ENCODE assay signal across 1 cellular context in the genomic region with DNA sequence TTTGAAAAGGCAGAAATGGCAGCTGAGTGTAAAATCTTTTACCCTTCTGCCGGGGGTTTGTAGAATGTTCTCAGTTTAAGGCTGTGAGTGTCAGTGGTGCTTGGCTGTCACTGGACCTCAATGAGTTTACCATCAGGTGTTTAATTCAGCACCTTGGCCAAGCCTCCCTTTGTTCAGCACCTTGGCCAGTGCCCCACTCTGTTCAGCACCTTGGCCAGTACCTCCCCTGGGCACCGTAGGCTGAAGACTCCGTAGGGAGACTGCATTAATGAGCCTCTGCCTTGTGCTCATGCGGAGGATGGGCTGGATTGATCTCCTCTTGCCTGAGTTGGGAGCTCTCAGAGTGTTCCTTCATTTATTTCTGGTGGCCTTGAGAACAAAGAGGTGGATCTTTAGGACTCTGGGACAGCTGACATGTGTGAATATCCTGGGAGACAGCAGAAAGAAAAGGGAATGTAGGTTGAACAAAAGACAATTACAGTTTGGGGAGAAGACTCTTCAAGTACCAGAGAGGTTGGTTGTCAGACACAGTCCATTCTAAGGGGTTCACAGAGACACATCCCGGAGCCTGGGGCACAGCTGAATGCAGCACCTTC.
A peak's percentile ranks its signal among the peaks of the same experiment; 100 is the strongest.
TF ChIP-seq lines count a peak whose summit lies in the region.

No MANE protein-coding gene starts in this region.

TF ChIP-seq in K562, 482 proteins besides CTCF, POLR2A, EP300 and RAD21 (continued from another document and continues in another):
- TF ChIP-seq, protein P1, sequence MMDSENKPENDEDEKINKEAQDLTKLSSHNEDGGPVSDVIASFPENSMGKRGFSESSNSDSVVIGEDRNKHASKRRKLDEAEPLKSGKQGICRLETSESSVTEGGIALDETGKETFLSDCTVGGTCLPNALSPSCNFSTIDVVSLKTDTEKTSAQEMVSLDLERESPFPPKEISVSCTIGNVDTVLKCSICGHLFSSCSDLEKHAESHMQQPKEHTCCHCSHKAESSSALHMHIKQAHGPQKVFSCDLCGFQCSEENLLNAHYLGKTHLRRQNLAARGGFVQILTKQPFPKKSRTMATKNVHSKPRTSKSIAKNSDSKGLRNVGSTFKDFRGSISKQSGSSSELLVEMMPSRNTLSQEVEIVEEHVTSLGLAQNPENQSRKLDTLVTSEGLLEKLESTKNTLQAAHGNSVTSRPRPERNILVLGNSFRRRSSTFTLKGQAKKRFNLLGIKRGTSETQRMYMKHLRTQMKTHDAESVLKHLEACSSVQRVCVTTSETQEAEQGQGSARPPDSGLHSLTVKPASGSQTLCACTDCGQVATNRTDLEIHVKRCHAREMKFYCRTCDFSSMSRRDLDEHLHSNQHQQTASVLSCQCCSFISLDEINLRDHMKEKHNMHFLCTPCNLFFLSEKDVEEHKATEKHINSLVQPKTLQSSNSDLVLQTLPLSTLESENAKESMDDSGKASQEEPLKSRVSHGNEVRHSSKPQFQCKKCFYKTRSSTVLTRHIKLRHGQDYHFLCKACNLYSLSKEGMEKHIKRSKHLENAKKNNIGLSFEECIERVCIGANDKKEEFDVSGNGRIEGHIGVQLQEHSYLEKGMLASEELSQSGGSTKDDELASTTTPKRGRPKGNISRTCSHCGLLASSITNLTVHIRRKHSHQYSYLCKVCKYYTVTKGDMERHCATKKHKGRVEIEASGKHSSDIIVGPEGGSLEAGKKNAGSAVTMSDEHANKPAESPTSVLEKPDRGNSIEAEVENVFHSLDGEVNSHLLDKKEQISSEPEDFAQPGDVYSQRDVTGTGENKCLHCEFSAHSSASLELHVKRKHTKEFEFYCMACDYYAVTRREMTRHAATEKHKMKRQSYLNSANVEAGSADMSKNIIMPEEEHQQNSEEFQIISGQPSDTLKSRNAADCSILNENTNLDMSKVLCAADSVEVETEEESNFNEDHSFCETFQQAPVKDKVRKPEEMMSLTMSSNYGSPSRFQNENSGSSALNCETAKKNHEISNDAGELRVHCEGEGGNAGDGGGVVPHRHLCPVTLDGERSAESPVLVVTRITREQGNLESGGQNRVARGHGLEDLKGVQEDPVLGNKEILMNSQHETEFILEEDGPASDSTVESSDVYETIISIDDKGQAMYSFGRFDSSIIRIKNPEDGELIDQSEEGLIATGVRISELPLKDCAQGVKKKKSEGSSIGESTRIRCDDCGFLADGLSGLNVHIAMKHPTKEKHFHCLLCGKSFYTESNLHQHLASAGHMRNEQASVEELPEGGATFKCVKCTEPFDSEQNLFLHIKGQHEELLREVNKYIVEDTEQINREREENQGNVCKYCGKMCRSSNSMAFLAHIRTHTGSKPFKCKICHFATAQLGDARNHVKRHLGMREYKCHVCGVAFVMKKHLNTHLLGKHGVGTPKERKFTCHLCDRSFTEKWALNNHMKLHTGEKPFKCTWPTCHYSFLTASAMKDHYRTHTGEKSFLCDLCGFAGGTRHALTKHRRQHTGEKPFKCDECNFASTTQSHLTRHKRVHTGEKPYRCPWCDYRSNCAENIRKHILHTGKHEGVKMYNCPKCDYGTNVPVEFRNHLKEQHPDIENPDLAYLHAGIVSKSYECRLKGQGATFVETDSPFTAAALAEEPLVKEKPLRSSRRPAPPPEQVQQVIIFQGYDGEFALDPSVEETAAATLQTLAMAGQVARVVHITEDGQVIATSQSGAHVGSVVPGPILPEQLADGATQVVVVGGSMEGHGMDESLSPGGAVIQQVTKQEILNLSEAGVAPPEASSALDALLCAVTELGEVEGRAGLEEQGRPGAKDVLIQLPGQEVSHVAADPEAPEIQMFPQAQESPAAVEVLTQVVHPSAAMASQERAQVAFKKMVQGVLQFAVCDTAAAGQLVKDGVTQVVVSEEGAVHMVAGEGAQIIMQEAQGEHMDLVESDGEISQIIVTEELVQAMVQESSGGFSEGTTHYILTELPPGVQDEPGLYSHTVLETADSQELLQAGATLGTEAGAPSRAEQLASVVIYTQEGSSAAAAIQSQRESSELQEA (IDR thresholded peaks at IDR 0.05; ENCODE audit: low read depth), result no peak
- TF ChIP-seq RBM14 (IDR thresholded peaks at IDR 0.05; ENCODE audit: borderline replicate concordance, insufficient read depth, low read depth, low read length) (no peak), ZNF436 (CRISPR knock-in tag; IDR thresholded peaks at IDR 0.05) (no peak), HDGF (IDR thresholded peaks at IDR 0.05) (no peak), ZNF184 (CRISPR knock-in tag; IDR thresholded peaks at IDR 0.05) (peak; percentile 84; the same call in 1 of the 2 replicates), EZH2 (IDR thresholded peaks at IDR 0.05; ENCODE audit: borderline replicate concordance, low read depth, low read length) (no peak), ELF4 (CRISPR knock-in tag; IDR thresholded peaks at IDR 0.05) (no peak), BRCA1 (IDR thresholded peaks at IDR 0.05) (no peak), BRCA1 (CRISPR knock-in tag; IDR thresholded peaks at IDR 0.05) (peak; percentile 94; the same call in 1 of the 2 replicates), HDAC6 (IDR thresholded peaks at IDR 0.05; ENCODE audit: low read depth, low read length) (no peak), KHSRP (IDR thresholded peaks at IDR 0.05) (no peak), TRIM24 (IDR thresholded peaks at IDR 0.05) (no peak), NFRKB (IDR thresholded peaks at IDR 0.05; ENCODE audit: low read depth) (no peak)
- TF ChIP-seq, protein P2, sequence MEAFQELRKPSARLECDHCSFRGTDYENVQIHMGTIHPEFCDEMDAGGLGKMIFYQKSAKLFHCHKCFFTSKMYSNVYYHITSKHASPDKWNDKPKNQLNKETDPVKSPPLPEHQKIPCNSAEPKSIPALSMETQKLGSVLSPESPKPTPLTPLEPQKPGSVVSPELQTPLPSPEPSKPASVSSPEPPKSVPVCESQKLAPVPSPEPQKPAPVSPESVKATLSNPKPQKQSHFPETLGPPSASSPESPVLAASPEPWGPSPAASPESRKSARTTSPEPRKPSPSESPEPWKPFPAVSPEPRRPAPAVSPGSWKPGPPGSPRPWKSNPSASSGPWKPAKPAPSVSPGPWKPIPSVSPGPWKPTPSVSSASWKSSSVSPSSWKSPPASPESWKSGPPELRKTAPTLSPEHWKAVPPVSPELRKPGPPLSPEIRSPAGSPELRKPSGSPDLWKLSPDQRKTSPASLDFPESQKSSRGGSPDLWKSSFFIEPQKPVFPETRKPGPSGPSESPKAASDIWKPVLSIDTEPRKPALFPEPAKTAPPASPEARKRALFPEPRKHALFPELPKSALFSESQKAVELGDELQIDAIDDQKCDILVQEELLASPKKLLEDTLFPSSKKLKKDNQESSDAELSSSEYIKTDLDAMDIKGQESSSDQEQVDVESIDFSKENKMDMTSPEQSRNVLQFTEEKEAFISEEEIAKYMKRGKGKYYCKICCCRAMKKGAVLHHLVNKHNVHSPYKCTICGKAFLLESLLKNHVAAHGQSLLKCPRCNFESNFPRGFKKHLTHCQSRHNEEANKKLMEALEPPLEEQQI (IDR thresholded peaks at IDR 0.05), result peak; percentile 91
- TF ChIP-seq, protein P3, sequence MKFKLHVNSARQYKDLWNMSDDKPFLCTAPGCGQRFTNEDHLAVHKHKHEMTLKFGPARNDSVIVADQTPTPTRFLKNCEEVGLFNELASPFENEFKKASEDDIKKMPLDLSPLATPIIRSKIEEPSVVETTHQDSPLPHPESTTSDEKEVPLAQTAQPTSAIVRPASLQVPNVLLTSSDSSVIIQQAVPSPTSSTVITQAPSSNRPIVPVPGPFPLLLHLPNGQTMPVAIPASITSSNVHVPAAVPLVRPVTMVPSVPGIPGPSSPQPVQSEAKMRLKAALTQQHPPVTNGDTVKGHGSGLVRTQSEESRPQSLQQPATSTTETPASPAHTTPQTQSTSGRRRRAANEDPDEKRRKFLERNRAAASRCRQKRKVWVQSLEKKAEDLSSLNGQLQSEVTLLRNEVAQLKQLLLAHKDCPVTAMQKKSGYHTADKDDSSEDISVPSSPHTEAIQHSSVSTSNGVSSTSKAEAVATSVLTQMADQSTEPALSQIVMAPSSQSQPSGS (CRISPR knock-in tag; IDR thresholded peaks at IDR 0.05), result peak; percentile 81; the same call in 1 of the 2 replicates
- TF ChIP-seq, protein P4, sequence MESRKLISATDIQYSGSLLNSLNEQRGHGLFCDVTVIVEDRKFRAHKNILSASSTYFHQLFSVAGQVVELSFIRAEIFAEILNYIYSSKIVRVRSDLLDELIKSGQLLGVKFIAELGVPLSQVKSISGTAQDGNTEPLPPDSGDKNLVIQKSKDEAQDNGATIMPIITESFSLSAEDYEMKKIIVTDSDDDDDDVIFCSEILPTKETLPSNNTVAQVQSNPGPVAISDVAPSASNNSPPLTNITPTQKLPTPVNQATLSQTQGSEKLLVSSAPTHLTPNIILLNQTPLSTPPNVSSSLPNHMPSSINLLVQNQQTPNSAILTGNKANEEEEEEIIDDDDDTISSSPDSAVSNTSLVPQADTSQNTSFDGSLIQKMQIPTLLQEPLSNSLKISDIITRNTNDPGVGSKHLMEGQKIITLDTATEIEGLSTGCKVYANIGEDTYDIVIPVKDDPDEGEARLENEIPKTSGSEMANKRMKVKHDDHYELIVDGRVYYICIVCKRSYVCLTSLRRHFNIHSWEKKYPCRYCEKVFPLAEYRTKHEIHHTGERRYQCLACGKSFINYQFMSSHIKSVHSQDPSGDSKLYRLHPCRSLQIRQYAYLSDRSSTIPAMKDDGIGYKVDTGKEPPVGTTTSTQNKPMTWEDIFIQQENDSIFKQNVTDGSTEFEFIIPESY (CRISPR knock-in tag; IDR thresholded peaks at IDR 0.05), result peak; percentile 93
- TF ChIP-seq, protein P5, sequence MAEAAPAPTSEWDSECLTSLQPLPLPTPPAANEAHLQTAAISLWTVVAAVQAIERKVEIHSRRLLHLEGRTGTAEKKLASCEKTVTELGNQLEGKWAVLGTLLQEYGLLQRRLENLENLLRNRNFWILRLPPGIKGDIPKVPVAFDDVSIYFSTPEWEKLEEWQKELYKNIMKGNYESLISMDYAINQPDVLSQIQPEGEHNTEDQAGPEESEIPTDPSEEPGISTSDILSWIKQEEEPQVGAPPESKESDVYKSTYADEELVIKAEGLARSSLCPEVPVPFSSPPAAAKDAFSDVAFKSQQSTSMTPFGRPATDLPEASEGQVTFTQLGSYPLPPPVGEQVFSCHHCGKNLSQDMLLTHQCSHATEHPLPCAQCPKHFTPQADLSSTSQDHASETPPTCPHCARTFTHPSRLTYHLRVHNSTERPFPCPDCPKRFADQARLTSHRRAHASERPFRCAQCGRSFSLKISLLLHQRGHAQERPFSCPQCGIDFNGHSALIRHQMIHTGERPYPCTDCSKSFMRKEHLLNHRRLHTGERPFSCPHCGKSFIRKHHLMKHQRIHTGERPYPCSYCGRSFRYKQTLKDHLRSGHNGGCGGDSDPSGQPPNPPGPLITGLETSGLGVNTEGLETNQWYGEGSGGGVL (CRISPR knock-in tag; IDR thresholded peaks at IDR 0.05), result no peak
- TF ChIP-seq, protein P6, sequence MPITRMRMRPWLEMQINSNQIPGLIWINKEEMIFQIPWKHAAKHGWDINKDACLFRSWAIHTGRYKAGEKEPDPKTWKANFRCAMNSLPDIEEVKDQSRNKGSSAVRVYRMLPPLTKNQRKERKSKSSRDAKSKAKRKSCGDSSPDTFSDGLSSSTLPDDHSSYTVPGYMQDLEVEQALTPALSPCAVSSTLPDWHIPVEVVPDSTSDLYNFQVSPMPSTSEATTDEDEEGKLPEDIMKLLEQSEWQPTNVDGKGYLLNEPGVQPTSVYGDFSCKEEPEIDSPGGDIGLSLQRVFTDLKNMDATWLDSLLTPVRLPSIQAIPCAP (CRISPR knock-in tag; IDR thresholded peaks at IDR 0.05; ENCODE audit: borderline replicate concordance), result peak; percentile 99; the same call in 1 of the 2 replicates
- TF ChIP-seq, protein P7, sequence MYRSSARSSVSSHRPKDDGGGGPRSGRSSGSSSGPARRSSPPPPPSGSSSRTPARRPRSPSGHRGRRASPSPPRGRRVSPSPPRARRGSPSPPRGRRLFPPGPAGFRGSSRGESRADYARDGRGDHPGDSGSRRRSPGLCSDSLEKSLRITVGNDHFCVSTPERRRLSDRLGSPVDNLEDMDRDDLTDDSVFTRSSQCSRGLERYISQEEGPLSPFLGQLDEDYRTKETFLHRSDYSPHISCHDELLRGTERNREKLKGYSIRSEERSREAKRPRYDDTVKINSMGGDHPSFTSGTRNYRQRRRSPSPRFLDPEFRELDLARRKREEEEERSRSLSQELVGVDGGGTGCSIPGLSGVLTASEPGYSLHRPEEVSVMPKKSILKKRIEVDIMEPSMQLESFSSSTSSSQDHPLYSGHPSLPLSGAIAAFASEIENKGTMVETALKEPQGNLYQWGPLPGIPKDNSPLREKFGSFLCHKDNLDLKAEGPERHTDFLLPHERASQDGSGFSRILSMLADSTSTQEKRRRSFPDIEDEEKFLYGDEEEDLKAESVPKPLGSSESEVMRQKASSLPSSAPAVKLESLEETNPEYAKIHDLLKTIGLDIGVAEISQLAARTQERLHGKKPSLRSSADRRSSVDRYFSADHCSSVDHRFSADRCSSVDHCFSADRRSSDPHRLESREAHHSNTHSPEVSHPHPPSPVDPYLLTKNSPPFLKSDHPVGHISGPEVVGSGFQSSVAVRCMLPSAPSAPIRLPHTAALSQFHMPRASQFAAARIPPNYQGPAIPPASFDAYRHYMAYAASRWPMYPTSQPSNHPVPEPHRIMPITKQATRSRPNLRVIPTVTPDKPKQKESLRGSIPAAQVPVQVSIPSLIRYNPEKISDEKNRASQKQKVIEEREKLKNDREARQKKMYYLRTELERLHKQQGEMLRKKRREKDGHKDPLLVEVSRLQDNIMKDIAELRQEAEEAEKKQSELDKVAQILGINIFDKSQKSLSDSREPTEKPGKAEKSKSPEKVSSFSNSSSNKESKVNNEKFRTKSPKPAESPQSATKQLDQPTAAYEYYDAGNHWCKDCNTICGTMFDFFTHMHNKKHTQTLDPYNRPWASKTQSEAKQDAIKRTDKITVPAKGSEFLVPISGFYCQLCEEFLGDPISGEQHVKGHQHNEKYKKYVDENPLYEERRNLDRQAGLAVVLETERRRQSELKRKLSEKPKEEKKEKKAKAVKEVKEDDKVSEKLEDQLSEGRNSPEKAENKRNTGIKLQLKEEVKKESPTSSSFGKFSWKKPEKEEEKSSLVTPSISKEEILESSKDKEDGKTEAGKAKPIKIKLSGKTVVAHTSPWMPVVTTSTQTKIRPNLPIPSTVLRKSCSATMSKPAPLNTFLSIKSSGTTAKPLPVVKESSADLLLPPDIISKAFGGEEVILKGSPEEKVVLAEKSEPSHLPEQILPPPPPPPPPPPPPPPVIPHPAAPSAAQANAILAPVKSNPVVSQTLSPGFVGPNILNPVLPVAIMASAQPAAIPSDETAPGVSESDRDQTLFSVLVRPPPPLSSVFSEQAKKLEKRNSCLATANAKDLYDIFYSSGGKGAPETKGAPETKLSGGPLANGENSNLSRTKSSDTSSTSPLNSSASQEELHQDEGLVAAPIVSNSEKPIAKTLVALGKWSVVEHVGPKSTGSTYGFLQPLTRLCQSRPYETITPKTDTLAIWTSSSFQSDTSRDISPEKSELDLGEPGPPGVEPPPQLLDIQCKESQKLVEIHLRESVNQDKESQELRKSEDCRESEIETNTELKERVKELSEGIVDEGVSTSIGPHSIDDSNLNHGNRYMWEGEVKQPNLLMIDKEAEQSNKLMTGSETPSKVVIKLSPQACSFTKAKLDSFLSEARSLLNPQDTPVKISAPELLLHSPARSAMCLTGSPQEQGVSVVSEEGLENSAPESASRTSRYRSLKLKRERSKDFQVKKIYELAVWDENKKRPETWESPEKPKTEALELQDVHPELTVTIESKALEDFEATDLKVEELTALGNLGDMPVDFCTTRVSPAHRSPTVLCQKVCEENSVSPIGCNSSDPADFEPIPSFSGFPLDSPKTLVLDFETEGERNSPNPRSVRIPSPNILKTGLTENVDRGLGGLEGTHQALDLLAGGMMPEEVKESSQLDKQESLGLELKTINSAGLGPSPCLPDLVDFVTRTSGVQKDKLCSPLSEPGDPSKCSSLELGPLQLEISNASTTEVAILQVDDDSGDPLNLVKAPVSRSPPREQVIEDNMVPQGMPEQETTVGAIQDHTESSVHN (IDR thresholded peaks at IDR 0.05; ENCODE audit: borderline replicate concordance in 1 of 2, low read depth in 1 of 2), result no peak
